ENCODE assay signal across 10 cellular contexts in genomic region chr17:34443832-34444469, GRCh38.
DNase-seq lines count a peak whose midpoint lies in the region; ATAC-seq, FAIRE-seq and TF ChIP-seq lines count a peak whose summit lies in the region.
"Had no signal": no experiment of that assay in that cellular context is flagged by ENCODE, and none has a peak within 500 bp of the region (broad histone marks: within the 10 kb centered on the region; RNA-seq: fewer than 3 reads in every experiment).

No MANE protein-coding gene starts in this region.

- no peaks in the 10 kb centered on the region for H3K36me3 Mint-ChIP-seq in neural crest cell (ENCODE audit: low read depth)

- H3K4me1 Mint-ChIP-seq in neural crest cell: peaks cover 5% of the 10 kb centered on the region

- no peaks in the 10 kb centered on the region for H3K36me3 ChIP-seq in bronchial epithelial cell (ENCODE audit: control insufficient read depth, insufficient read depth, low read length)

- peaks cover 47% of the 10 kb centered on the region for H3K27me3 Mint-ChIP-seq in neural crest cell (ENCODE audit: low read depth)

- ATAC-seq in GM18873 (IDR thresholded peaks at IDR 0.05; ENCODE audit: low FRiP score, unreplicated experiment): no peak
- no peak for ATAC-seq in HG03025 (IDR thresholded peaks at IDR 0.05; ENCODE audit: low FRiP score, unreplicated experiment)

- no peak overlapping the region for H3K27ac Mint-ChIP-seq in neural crest cell (ENCODE audit: unreplicated experiment)

- DNase-seq in NCI-H146 (lab: John Stamatoyannopoulos, UW): peak; percentile 4
- no peak for DNase-seq in NCI-H146 treated with DMSO at 0.1 percent for 48 hours (lab: John Stamatoyannopoulos, UW; ENCODE audit: unreplicated experiment)
- DNase-seq in KBM-7: peak; percentile 11
- DNase-seq in bronchial epithelial cell (ENCODE audit: low read depth): no peak
- DNase-seq in neural crest cell (ENCODE audit: low read depth, low spot score): peak; percentile 14
- DNase-seq in COLO829 (ENCODE audit: low spot score): no peak
- DNase-seq: activated T-cell treated with anti-CD3 and anti-CD28 coated beads, Interleukin-2, amount 50 U/mL, for 1 hour; effector CD8-positive, alpha-beta T cell had no signal

- FAIRE-seq in bronchial epithelial cell (lab: Jason Lieb, UNC): peak; percentile 70

- in situ Hi-C loops in KBM-7 (cut with MboI; ENCODE audit: low pct_unique_long_range_greater_than_20kb, low sequenced_read_pairs): no loop called here

- no peaks in the 10 kb centered on the region for H3K27me3 ChIP-seq in bronchial epithelial cell (ENCODE audit: control insufficient read depth, insufficient read depth, low read length)

- H3K4me3 ChIP-seq in bronchial epithelial cell (ENCODE audit: low read depth, low read length): no peak overlapping the region

- TF ChIP-seq CTCF in bronchial epithelial cell (IDR thresholded peaks at IDR 0.05; ENCODE audit: insufficient read depth, low read length, severe bottlenecking) (no peak), neural crest cell (conservative IDR thresholded peaks at IDR 0.05) (peak; percentile 47)

- H3K9me3 Mint-ChIP-seq in neural crest cell: no peaks in the 10 kb centered on the region

- no peak overlapping the region for H3K4me3 Mint-ChIP-seq in neural crest cell

Comparison
In these comparisons a context has a peak if more than half of its experiments do, and no peak if none do; other contexts are left out.
1. DNase-seq: peak in NCI-H146 (single experiment), KBM-7 (single experiment) and neural crest cell (single experiment); none in NCI-H146 treated with DMSO at 0.1 percent for 48 hours (single experiment), bronchial epithelial cell (single experiment) and COLO829 (single experiment).